1 cellular context compared by ENCODE assay signal in the genomic region with DNA sequence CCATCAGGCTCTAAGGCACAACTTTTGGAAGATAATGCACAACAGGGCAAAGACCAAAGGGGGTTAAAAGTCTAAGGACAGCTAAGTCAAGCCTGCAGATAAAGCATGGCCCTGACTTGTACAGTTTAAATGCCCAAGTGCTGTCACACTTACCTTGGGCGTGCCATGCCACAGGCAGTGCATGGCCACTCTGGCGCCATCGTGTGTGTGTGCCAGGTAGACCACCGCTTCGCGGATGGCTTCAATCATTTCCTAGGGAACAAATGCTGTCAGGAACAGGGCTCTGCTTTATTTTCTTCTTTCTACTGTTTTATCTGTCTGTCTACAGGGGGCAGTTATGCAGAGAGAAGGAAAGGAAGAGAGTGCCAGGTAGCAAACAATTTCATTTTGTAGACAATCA.
TF ChIP-seq lines count a peak whose summit lies in the region.

No MANE protein-coding gene starts in this region.

TF ChIP-seq in H1, 55 proteins besides CTCF, POLR2A, EP300 and RAD21:
- TF ChIP-seq CHD2 (IDR thresholded peaks at IDR 0.05; ENCODE audit: low read length): no peak
- TF ChIP-seq, protein P1, sequence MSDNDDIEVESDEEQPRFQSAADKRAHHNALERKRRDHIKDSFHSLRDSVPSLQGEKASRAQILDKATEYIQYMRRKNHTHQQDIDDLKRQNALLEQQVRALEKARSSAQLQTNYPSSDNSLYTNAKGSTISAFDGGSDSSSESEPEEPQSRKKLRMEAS (IDR thresholded peaks at IDR 0.05): peak; percentile 39; the same call in 1 of the 2 replicates
- TF ChIP-seq PHF8 (conservative IDR thresholded peaks at IDR 0.05; ENCODE audit: low read depth, low read length): no peak
- no peak for TF ChIP-seq TCF12 (IDR thresholded peaks at IDR 0.05; ENCODE audit: low read depth, low read length)
